ENCODE assay signal across 16 cellular contexts in genomic region chr11:36451681-36452080, GRCh38. TPM values are rescaled to one million over a fixed set of nuclear protein-coding genes. Genes with fewer than 3 reads are reported as not detected.
DNase-seq lines count a peak whose midpoint lies in the region; ATAC-seq and TF ChIP-seq lines count a peak whose summit lies in the region.
"Had no signal": no experiment of that assay in that cellular context is flagged by ENCODE, and none has a peak within 500 bp of the region (broad histone marks: within the 10 kb centered on the region; RNA-seq: fewer than 3 reads in every experiment).

No MANE protein-coding gene starts in this region.

- H3K36me3 ChIP-seq in CD4-positive, alpha-beta memory T cell (ENCODE audit: insufficient read depth, low read length), result peaks cover 4% of the 10 kb centered on the region
- no peaks in the 10 kb centered on the region for H3K36me3 ChIP-seq in KMS-11 (ENCODE audit: insufficient read depth)
- H3K36me3 ChIP-seq: HAP-1 had no signal

- TF ChIP-seq CTCF in KMS-11 (conservative IDR thresholded peaks at IDR 0.05; ENCODE audit: low read depth, low read length) (no peak), natural killer cell (IDR thresholded peaks at IDR 0.05) (no peak)

- H3K4me3 ChIP-seq in CD4-positive, alpha-beta memory T cell (ENCODE audit: low read length in 2 of 2), result no peak overlapping the region
- H3K4me3 ChIP-seq in KMS-11 (IDR thresholded peaks at IDR 0.05; ENCODE audit: insufficient read depth, low read depth, low read length), result no peak overlapping the region
- H3K4me3 ChIP-seq: GM12878, HAP-1 had no signal

- no peak for DNase-seq in CD4-positive, alpha-beta memory T cell
- DNase-seq in activated CD4-positive, alpha-beta memory T cell treated with anti-CD3 and anti-CD28 coated beads, Interleukin-2, amount 10 ng/mL, durations not matched to agents 7 days and 5 days, result no peak
- no peak for DNase-seq in natural killer cell
- no peak for DNase-seq in stimulated activated CD4-positive, alpha-beta T cell treated with anti-CD3 and anti-CD28 coated beads, Interleukin-4, amount 100 ng/mL, for 1 hour
- no peak for DNase-seq in NCI-H2029 treated with DMSO at 0.1 percent for 48 hours (lab: John Stamatoyannopoulos, UW)
- no peak for DNase-seq in cardiac septum (ENCODE audit: low spot score)
- no peak for DNase-seq in amygdala (lab: John Stamatoyannopoulos, UW)
- DNase-seq: NCI-H1436 treated with DMSO at 0.1 percent for 48 hours, NCI-H2081 treated with DMSO at 0.1 percent for 48 hours, NCI-H510A treated with DMSO at 0.1 percent for 48 hours, SHP77 treated with DMSO at 0.1 percent for 48 hours had no signal

- no peaks in the 10 kb centered on the region for H3K79me2 ChIP-seq in KMS-11 (ENCODE audit: insufficient read depth, low read depth)

- no peak overlapping the region for H3K27ac ChIP-seq in CD4-positive, alpha-beta memory T cell (ENCODE audit: low read depth, low read length)
- peak overlapping the region; percentile 57; the same call in 1 of the 2 replicates for H3K27ac ChIP-seq in KMS-11

- intact Hi-C loops in CD4-positive, alpha-beta memory T cell (cut with micrococcal nuclease), result loop anchor here (1.0 to 2.0 kb wide), 2 partner anchors 74 to 99 kb away; no protein-coding TSS in a partner anchor
- intact Hi-C loops in natural killer cell (cut with micrococcal nuclease), result loop anchor here (5.0 kb wide), 1 partner anchor 39 kb away; no protein-coding TSS in a partner anchor
- intact Hi-C loops in cardiac septum (cut with DNase I), result loop anchor here (10.0 kb wide), 1 partner anchor 77 kb away; no protein-coding TSS in a partner anchor

- H3K9ac ChIP-seq in KMS-11, result no peak overlapping the region

- no peaks in the 10 kb centered on the region for H3K27me3 ChIP-seq in CD4-positive, alpha-beta memory T cell (ENCODE audit: insufficient read depth, low read length)
- H3K27me3 ChIP-seq in KMS-11 (ENCODE audit: insufficient read depth, low read depth), result no peaks in the 10 kb centered on the region

- POLR2A ChIA-PET in CD4-positive, alpha-beta memory T cell (lab: Charles Lee; ENCODE audit: partially characterized antibody), result interaction anchor here (0.8 to 3.6 kb wide), 10 partner anchors 11 to 98 kb away, joined by 3 to 51 read pairs (median 3); no protein-coding TSS in a partner anchor
- POLR2A ChIA-PET in activated CD4-positive, alpha-beta memory T cell treated with anti-CD3 and anti-CD28 coated beads, Interleukin-2, amount 10 ng/mL, durations not matched to agents 7 days and 5 days (lab: Charles Lee), result interaction anchor here (0.6 to 3.0 kb wide), 9 partner anchors 15 to 788 kb away, joined by 3 to 26 read pairs (median 7); no protein-coding TSS in a partner anchor

- H3K9me3 ChIP-seq in CD4-positive, alpha-beta memory T cell (ENCODE audit: control insufficient read depth in 1 of 2, low read length in 2 of 2), result no peaks in the 10 kb centered on the region
- H3K9me3 ChIP-seq: HAP-1 had no signal

- peak overlapping the region; percentile 96 for H3K4me2 ChIP-seq in KMS-11

- H3K4me3 Mint-ChIP-seq in CD4-positive, alpha-beta memory T cell, result peak overlapping the region in 6 of 8 donors; percentile 26 to 73 (median 54)
- H3K4me3 Mint-ChIP-seq in activated CD4-positive, alpha-beta memory T cell treated with anti-CD3 and anti-CD28 coated beads, Interleukin-2, amount 10 ng/mL, durations not matched to agents 7 days and 5 days, result no peak overlapping the region
- peak overlapping the region; percentile 77 for H3K4me3 Mint-ChIP-seq in natural killer cell
- H3K4me3 Mint-ChIP-seq: B cell had no signal

- H3K4me1 ChIP-seq in CD4-positive, alpha-beta memory T cell (ENCODE audit: insufficient read depth, low read length), result peaks cover 54% of the 10 kb centered on the region
- peaks cover 69% of the 10 kb centered on the region for H3K4me1 ChIP-seq in KMS-11 (ENCODE audit: low read depth, poor library complexity, severe bottlenecking)

- H3K27ac Mint-ChIP-seq in CD4-positive, alpha-beta memory T cell, result peak overlapping the region in 6 of 7 donors; percentile 28 to 78 (median 48)
- H3K27ac Mint-ChIP-seq in activated CD4-positive, alpha-beta memory T cell treated with anti-CD3 and anti-CD28 coated beads, Interleukin-2, amount 10 ng/mL, durations not matched to agents 7 days and 5 days, result peak overlapping the region; percentile 13
- peak overlapping the region; percentile 71 to 90 for H3K27ac Mint-ChIP-seq in natural killer cell
- H3K27ac Mint-ChIP-seq: B cell had no signal

- no peak for ATAC-seq in natural killer cell
- ATAC-seq: GM12878, SK-N-SH treated with all-trans-retinoic acid at 6 μM for 48 hours had no signal

- H4K20me1 ChIP-seq in KMS-11 (ENCODE audit: insufficient read depth), result no peaks in the 10 kb centered on the region

- no peaks in the 10 kb centered on the region for H3K27me3 Mint-ChIP-seq in CD4-positive, alpha-beta memory T cell
- H3K27me3 Mint-ChIP-seq in activated CD4-positive, alpha-beta memory T cell treated with anti-CD3 and anti-CD28 coated beads, Interleukin-2, amount 10 ng/mL, durations not matched to agents 7 days and 5 days, result peaks cover 2% of the 10 kb centered on the region
- no peaks in the 10 kb centered on the region for H3K27me3 Mint-ChIP-seq in natural killer cell (ENCODE audit: low read depth in 2 of 2)
- H3K27me3 Mint-ChIP-seq: B cell had no signal

- no peaks in the 10 kb centered on the region for H3K9me3 Mint-ChIP-seq in CD4-positive, alpha-beta memory T cell
- H3K9me3 Mint-ChIP-seq in activated CD4-positive, alpha-beta memory T cell treated with anti-CD3 and anti-CD28 coated beads, Interleukin-2, amount 10 ng/mL, durations not matched to agents 7 days and 5 days, result no peaks in the 10 kb centered on the region
- no peaks in the 10 kb centered on the region for H3K9me3 Mint-ChIP-seq in natural killer cell

- H3K4me1 Mint-ChIP-seq in CD4-positive, alpha-beta memory T cell, result peaks cover 45 to 65% (median 53%) of the 10 kb centered on the region in 4 donors
- H3K4me1 Mint-ChIP-seq in activated CD4-positive, alpha-beta memory T cell treated with anti-CD3 and anti-CD28 coated beads, Interleukin-2, amount 10 ng/mL, durations not matched to agents 7 days and 5 days, result peaks cover 52% of the 10 kb centered on the region
- peaks cover 81 to 93% of the 10 kb centered on the region in 2 donors for H3K4me1 Mint-ChIP-seq in natural killer cell

- peaks cover 25 to 53% of the 10 kb centered on the region in 2 donors for H3K36me3 Mint-ChIP-seq in CD4-positive, alpha-beta memory T cell
- H3K36me3 Mint-ChIP-seq in activated CD4-positive, alpha-beta memory T cell treated with anti-CD3 and anti-CD28 coated beads, Interleukin-2, amount 10 ng/mL, durations not matched to agents 7 days and 5 days (ENCODE audit: low read depth), result peaks cover 49% of the 10 kb centered on the region
- peaks cover 60% of the 10 kb centered on the region for H3K36me3 Mint-ChIP-seq in natural killer cell

- H2AFZ ChIP-seq in KMS-11 (ENCODE audit: low read depth), result no peak overlapping the region; the same call in 1 of the 2 replicates

- CTCF ChIA-PET in CD4-positive, alpha-beta memory T cell (lab: Charles Lee; ENCODE audit: partially characterized antibody), result interaction anchor here (1.1 to 6.2 kb wide), 8 partner anchors 12 to 98 kb away, joined by 3 to 50 read pairs (median 8); no protein-coding TSS in a partner anchor
- CTCF ChIA-PET in activated CD4-positive, alpha-beta memory T cell treated with anti-CD3 and anti-CD28 coated beads, Interleukin-2, amount 10 ng/mL, durations not matched to agents 7 days and 5 days (lab: Charles Lee), result interaction anchor here (1.1 to 1.8 kb wide), 5 partner anchors 17 to 58 kb away, joined by 3 to 7 read pairs (median 4); partner anchors contain the start of gene TRAF6

RNA-seq across cellular contexts. Expression of gene TRAF6, which starts 58.4 kb away (rescaled TPM):
- 10 to 100 TPM; 22.0 to 23.7 TPM for total RNA-seq in CD4-positive, alpha-beta memory T cell
- polyA plus RNA-seq in CD4-positive, alpha-beta memory T cell, result 10 to 100 TPM; 10.3 to 12.2 TPM
- total RNA-seq in activated CD4-positive, alpha-beta memory T cell treated with anti-CD3 and anti-CD28 coated beads, Interleukin-2, amount 10 ng/mL, durations not matched to agents 7 days and 5 days, result 10 to 100 TPM; 12.4 to 12.8 TPM
- total RNA-seq in natural killer cell, result 10 to 100 TPM; 37.9 to 43.3 (median 40.2) TPM
- 17.8 TPM for total RNA-seq in cardiac septum

Comparison
In these comparisons a context has a peak if more than half of its experiments do, and no peak if none do; other contexts are left out.
1. H3K27ac Mint-ChIP-seq: peak in every context shown above with its lines; median percentile 80 in natural killer cell; 48 in CD4-positive, alpha-beta memory T cell; 13 in activated CD4-positive, alpha-beta memory T cell treated with anti-CD3 and anti-CD28 coated beads, Interleukin-2, amount 10 ng/mL, durations not matched to agents 7 days and 5 days.